9 cellular contexts compared by ENCODE assay signal in genomic region chrX:16223385-16223784, GRCh38. TPM values are rescaled to one million over a fixed set of nuclear protein-coding genes. Genes with fewer than 3 reads are reported as not detected.
"Had no signal": no experiment of that assay in that cellular context is flagged by ENCODE, and none has a peak within 500 bp of the region (broad histone marks: within the 10 kb centered on the region; RNA-seq: fewer than 3 reads in every experiment).

No MANE protein-coding gene starts in this region.

- H3K9me3 ChIP-seq: HAP-1 had no signal

- ATAC-seq: HCT116 had no signal

- H3K27ac Mint-ChIP-seq: IgD-negative memory B cell had no signal

- FAIRE-seq: HTR-8/SVneo had no signal

- H3K36me3 Mint-ChIP-seq: IgD-negative memory B cell had no signal

- H3K4me3 ChIP-seq: HAP-1 had no signal

- DNase-seq: GOT3, H7, KG1 had no signal

- H3K36me3 ChIP-seq: HAP-1 had no signal

- H3K4me3 Mint-ChIP-seq: IgD-negative memory B cell had no signal

- H3K4me1 Mint-ChIP-seq: IgD-negative memory B cell had no signal

- H3K4me1 ChIP-seq: HAP-1 had no signal

RNA-seq across cellular contexts. Expression of gene MAGEB17, which starts 56.1 kb away (rescaled TPM):
- total RNA-seq: H4, HT-29 had no signal
